In the genomic region with DNA sequence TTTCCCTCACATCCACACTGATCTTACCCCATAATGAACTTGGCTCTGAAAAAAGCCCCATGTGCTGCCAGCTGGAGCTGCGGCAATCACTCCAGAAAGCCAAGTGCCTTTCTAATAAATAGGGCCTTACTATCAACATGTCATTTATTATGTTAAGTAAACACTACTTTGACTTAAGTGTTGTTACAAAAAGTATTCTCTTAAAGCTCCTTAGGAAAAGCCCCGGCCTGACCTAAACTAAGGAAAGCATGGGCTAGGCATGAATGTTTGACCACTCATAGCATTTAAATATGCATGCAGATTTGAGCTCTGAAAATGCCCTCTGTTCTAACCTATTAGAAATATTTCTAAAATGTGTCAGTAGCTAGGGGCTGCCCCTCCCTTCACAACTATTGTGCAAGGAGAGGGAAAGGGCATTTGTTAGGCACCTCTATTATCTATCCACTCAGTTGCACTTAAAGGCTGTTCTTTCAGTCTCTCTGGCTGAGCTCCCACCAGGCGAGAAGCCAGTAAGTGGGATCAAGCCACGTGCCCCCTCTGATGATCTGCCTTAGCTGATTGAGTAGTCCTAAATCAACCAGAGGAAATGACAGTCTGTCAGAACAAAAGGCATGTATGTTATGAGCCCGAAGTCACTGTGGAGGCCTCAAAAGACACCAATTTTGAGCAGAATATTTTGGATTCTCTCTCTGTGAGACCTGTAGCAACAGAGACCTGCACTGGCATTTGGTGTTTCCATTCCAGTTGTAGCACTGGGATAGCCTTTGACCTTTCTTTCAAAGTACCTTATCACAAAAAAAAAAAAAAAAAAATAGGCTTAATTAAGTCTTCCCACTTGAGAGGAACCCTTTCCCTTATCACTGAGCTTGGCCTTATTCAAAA, we compare ENCODE assay signal across 9 cellular contexts.
DNase-seq lines count a peak whose midpoint lies in the region; ATAC-seq and TF ChIP-seq lines count a peak whose summit lies in the region.
"Had no signal": no experiment of that assay in that cellular context is flagged by ENCODE, and none has a peak within 500 bp of the region (broad histone marks: within the 10 kb centered on the region; RNA-seq: fewer than 3 reads in every experiment).

No MANE protein-coding gene starts in this region.

- DNase-seq in AG10803 (ENCODE audit: low read depth) (peak; percentile 75), NCI-H1417 (lab: John Stamatoyannopoulos, UW) (peak; percentile 85 to 97 (median 86)), body of pancreas (peak; percentile 40 to 70 (median 62)), lower lobe of right lung (peak; percentile 69), GM20000 (ENCODE audit: low spot score) (no peak), GM13976 (ENCODE audit: low spot score) (no peak)
- DNase-seq: stimulated activated CD4-positive, alpha-beta T cell treated with anti-CD3 and anti-CD28 coated beads, Interleukin-2, amount 100 ng/mL, for 24 hours had no signal

- intact Hi-C loops in body of pancreas (cut with DNase I) = no loop called here
- intact Hi-C loops in lower lobe of right lung (cut with DNase I) = no loop called here

- H3K4me3 ChIP-seq in AG10803 (ENCODE audit: low read length) = no peak overlapping the region
- H3K4me3 ChIP-seq in body of pancreas = no peak overlapping the region
- H3K4me3 ChIP-seq in lower lobe of right lung = no peak overlapping the region

- H3K4me1 ChIP-seq in body of pancreas = peaks cover 44% of the 10 kb centered on the region
- peaks cover 18% of the 10 kb centered on the region for H3K4me1 ChIP-seq in lower lobe of right lung

- ATAC-seq in body of pancreas = peak; percentile 74
- peak; percentile 92 for ATAC-seq in lower lobe of right lung
- no peak for ATAC-seq in GM21737 (IDR thresholded peaks at IDR 0.05; ENCODE audit: unreplicated experiment)
- no peak for ATAC-seq in HG02678 (IDR thresholded peaks at IDR 0.05; ENCODE audit: unreplicated experiment)

- no peaks in the 10 kb centered on the region for H3K36me3 ChIP-seq in body of pancreas (replicated peaks in 1 of 2; ENCODE audit: insufficient read depth in 1 of 2, low read depth in 2 of 2)
- H3K36me3 ChIP-seq in lower lobe of right lung = no peaks in the 10 kb centered on the region

- H3K27ac ChIP-seq in body of pancreas (peak overlapping the region; percentile 55 to 71 (median 62)), lower lobe of right lung (peak overlapping the region; percentile 57)

- H3K27me3 ChIP-seq in body of pancreas (no peaks in the 10 kb centered on the region), lower lobe of right lung (ENCODE audit: low read depth) (no peaks in the 10 kb centered on the region)

- WGBS in body of pancreas, 2 donors = 17 to 25% methylated on average over 5 of the region's 5 CpGs

- no peak for TF ChIP-seq POLR2A in body of pancreas (IDR thresholded peaks at IDR 0.05)

- in situ Hi-C loops in GM13976 (cut with MboI; ENCODE audit: low sequenced_read_pairs, unreplicated experiment) = no loop called here

- TF ChIP-seq CTCF in AG10803 (conservative IDR thresholded peaks at IDR 0.05; ENCODE audit: low read length) (no peak), body of pancreas (IDR thresholded peaks at IDR 0.05) (no peak), lower lobe of right lung (IDR thresholded peaks at IDR 0.05) (no peak), GM20000 (IDR thresholded peaks at IDR 0.05; ENCODE audit: extremely low read depth, missing control alignments) (no peak), GM13976 (IDR thresholded peaks at IDR 0.05; ENCODE audit: borderline replicate concordance, control extremely low read depth, extremely low read depth, insufficient read depth, missing control alignments) (no peak)

- H3K9me3 ChIP-seq in body of pancreas (no peaks in the 10 kb centered on the region), lower lobe of right lung (no peaks in the 10 kb centered on the region)

Comparison
In these comparisons a context has a peak if more than half of its experiments do, and no peak if none do; other contexts are left out.
1. DNase-seq: peak in AG10803 (single experiment), NCI-H1417 (3 of 3), body of pancreas (4 of 4) and lower lobe of right lung (single experiment); none in GM20000 (single experiment) and GM13976 (single experiment).
2. ATAC-seq: peak in body of pancreas (single experiment) and lower lobe of right lung (2 of 2); none in GM21737 (single experiment) and HG02678 (single experiment).